In the genomic region with DNA sequence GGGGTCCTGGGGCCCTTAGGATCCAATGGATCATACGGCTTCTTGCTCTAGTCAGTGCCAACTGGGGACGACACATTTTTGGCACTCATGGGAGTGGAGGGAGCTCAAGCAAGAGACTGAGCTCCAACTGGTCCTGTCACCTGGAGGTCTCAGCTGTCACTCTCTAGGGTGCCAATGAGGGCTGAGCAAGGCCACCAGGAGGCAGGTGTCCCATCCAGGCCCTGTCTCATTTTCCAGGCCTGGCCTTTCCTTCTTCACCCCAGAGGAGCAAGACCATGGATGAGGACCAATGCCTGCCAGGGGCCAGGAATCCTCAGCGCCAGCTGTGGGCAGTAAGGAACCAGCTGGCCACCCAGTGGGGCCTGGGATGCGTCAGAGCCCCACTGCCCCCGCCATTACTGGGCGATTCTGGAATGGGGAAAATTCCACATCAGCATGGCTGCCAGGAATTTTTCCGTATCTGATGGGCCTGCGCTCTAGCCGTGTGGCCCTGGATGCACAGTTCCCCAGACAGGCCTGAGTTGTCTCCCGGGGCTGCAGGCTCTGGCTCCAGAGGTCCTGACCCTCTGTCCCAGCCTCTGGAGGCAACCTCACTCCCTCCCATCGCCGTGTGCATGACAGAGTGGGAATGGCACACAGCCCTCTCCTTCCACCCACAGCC, we compare ENCODE assay signal across 10 cellular contexts. TPM values are rescaled to one million over a fixed set of nuclear protein-coding genes. Genes with fewer than 3 reads are reported as not detected.
A peak's percentile ranks its signal among the peaks of the same experiment; 100 is the strongest.
DNase-seq lines count a peak whose midpoint lies in the region; ATAC-seq and TF ChIP-seq lines count a peak whose summit lies in the region.
"Had no signal": no experiment of that assay in that cellular context is flagged by ENCODE, and none has a peak within 500 bp of the region (broad histone marks: within the 10 kb centered on the region; RNA-seq: fewer than 3 reads in every experiment).

No MANE protein-coding gene starts in this region.

- CTCF ChIA-PET in WTC11 (lab: Charles Lee) = interaction anchor here (0.6 to 2.0 kb wide), 9 partner anchors 13 to 149 kb away, joined by 3 to 8 read pairs (median 4); no protein-coding TSS in a partner anchor

- H3K9me3 Mint-ChIP-seq in WTC11 = no peaks in the 10 kb centered on the region
- H3K9me3 Mint-ChIP-seq: activated CD4-positive, alpha-beta memory T cell treated with anti-CD3 and anti-CD28 coated beads for 36 hours had no signal

- TF ChIP-seq CTCF in WTC11 (IDR thresholded peaks at IDR 0.05) = no peak

- H3K27me3 Mint-ChIP-seq in WTC11 (ENCODE audit: low read depth) = no peaks in the 10 kb centered on the region
- H3K27me3 Mint-ChIP-seq: activated CD4-positive, alpha-beta memory T cell treated with anti-CD3 and anti-CD28 coated beads for 36 hours had no signal

- H3K36me3 Mint-ChIP-seq in WTC11 = peaks cover 31% of the 10 kb centered on the region

- ATAC-seq in WTC11 (peak; percentile 22), GM19452 (IDR thresholded peaks at IDR 0.05; ENCODE audit: unreplicated experiment) (no peak)

- peaks cover 12% of the 10 kb centered on the region for H3K4me1 Mint-ChIP-seq in WTC11

- POLR2A ChIA-PET in WTC11 (lab: Charles Lee) = no interaction called here

- H3K4me3 Mint-ChIP-seq in WTC11 = peak overlapping the region; percentile 75
- H3K4me3 Mint-ChIP-seq: activated CD4-positive, alpha-beta memory T cell treated with anti-CD3 and anti-CD28 coated beads for 36 hours had no signal

- DNase-seq in EL = peak; percentile 40
- no peak for DNase-seq in WTC11 (ENCODE audit: low spot score)
- peak; percentile 93 for DNase-seq in hepatic stellate cell (ENCODE audit: low spot score)
- peak; percentile 57 for DNase-seq in retina
- DNase-seq in activated naive CD4-positive, alpha-beta T cell treated with anti-CD3 and anti-CD28 coated beads, Interleukin-2, amount 50 U/mL, for 16 hours = no peak
- no peak for DNase-seq in T1000 (lab: John Stamatoyannopoulos, UW)
- no peak for DNase-seq in SIG-M5 treated with dmso at 0.1 percent for 504 hours (lab: John Stamatoyannopoulos, UW; ENCODE audit: unreplicated experiment)
- DNase-seq: activated CD4-positive, alpha-beta memory T cell treated with anti-CD3 and anti-CD28 coated beads for 36 hours; islet precursor cell had no signal

- no peak overlapping the region for H3K27ac Mint-ChIP-seq in WTC11
- H3K27ac Mint-ChIP-seq: activated CD4-positive, alpha-beta memory T cell treated with anti-CD3 and anti-CD28 coated beads for 36 hours had no signal

TF ChIP-seq in WTC11, 78 proteins besides CTCF, POLR2A, EP300 and RAD21:
- TF ChIP-seq, protein P1, sequence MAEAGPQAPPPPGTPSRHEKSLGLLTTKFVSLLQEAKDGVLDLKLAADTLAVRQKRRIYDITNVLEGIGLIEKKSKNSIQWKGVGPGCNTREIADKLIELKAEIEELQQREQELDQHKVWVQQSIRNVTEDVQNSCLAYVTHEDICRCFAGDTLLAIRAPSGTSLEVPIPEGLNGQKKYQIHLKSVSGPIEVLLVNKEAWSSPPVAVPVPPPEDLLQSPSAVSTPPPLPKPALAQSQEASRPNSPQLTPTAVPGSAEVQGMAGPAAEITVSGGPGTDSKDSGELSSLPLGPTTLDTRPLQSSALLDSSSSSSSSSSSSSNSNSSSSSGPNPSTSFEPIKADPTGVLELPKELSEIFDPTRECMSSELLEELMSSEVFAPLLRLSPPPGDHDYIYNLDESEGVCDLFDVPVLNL (CRISPR knock-in tag; IDR thresholded peaks at IDR 0.05; ENCODE audit: borderline replicate concordance, low read depth) = 0 out of 2 replicates have a peak, but pooled peaks have one; percentile 5
- TF ChIP-seq HMGA2 (CRISPR knock-in tag; IDR thresholded peaks at IDR 0.05) (no peak), SOX15 (CRISPR knock-in tag; IDR thresholded peaks at IDR 0.05) (no peak), ZBTB21 (CRISPR knock-in tag; IDR thresholded peaks at IDR 0.05; ENCODE audit: borderline replicate concordance) (no peak)

RNA-seq across cellular contexts. Expression of a gene that starts 0.7 kb away (rescaled TPM):
- 11.0 to 11.6 TPM (median 11.2 TPM) in 3 replicates for total RNA-seq in WTC11 (2021)
- total RNA-seq: activated CD4-positive, alpha-beta memory T cell treated with anti-CD3 and anti-CD28 coated beads for 36 hours had no signal

RNA-seq across cellular contexts. Expression of a gene that starts 16.6 kb away (rescaled TPM):
- 108 to 128 TPM (median 109 TPM) in 3 replicates for total RNA-seq in WTC11 (2021)

RNA-seq across cellular contexts. Expression of a gene that starts 28.6 kb away (rescaled TPM):
- total RNA-seq in WTC11 (2021) = 1.6 to 2.0 TPM (median 1.7 TPM) in 3 replicates

RNA-seq across cellular contexts. Expression of a gene that starts 31.8 kb away (rescaled TPM):
- total RNA-seq in WTC11 (2021) = 34.7 to 39.0 TPM (median 36.7 TPM) in 3 replicates

Comparison
In these comparisons a context has a peak if more than half of its experiments do, and no peak if none do; other contexts are left out.
1. DNase-seq: peak in EL (single experiment), hepatic stellate cell (single experiment) and retina (single experiment); none in WTC11 (single experiment), activated naive CD4-positive, alpha-beta T cell treated with anti-CD3 and anti-CD28 coated beads, Interleukin-2, amount 50 U/mL, for 16 hours (single experiment), T1000 (single experiment) and SIG-M5 treated with dmso at 0.1 percent for 504 hours (single experiment).